19 cellular contexts compared by ENCODE assay signal in genomic region chr9:81069923-81070322, GRCh38.
"Had no signal": no experiment of that assay in that cellular context is flagged by ENCODE, and none has a peak within 500 bp of the region (broad histone marks: within the 10 kb centered on the region; RNA-seq: fewer than 3 reads in every experiment).

No MANE protein-coding gene starts in this region.

- DNase-seq: activated CD4-positive, alpha-beta T cell treated with anti-CD3 and anti-CD28 coated beads, Interleukin-2, amount 10 ng/mL, durations not matched to agents 7 days and 5 days; activated CD8-positive, alpha-beta T cell treated with anti-CD3 and anti-CD28 coated beads, Interleukin-2, amount 10 ng/mL, durations not matched to agents 7 days and 5 days; activated gamma-delta T cell treated with Interleukin-2 at 50 U/mL for 16 hours; foreskin keratinocyte; kidney glomerular epithelial cell; left lung; retina; sigmoid colon; stimulated activated CD4-positive, alpha-beta T cell treated with anti-CD3 and anti-CD28 coated beads, Interleukin-2, amount 100 ng/mL, for 48 hours; stimulated activated CD8-positive, alpha-beta memory T cell treated with anti-CD3 and anti-CD28 coated beads, Interleukin-4, amount 100 ng/mL, for 48 hours; stimulated activated naive B cell treated with anti-CD40 and anti-IgM and Interleukin-4, amounts not matched to agents 10 μg/mL and 1 μg/mL and 100 μg/mL, for 72 hours; transverse colon had no signal

- H3K27ac Mint-ChIP-seq: activated CD4-positive, alpha-beta T cell treated with anti-CD3 and anti-CD28 coated beads, Interleukin-2, amount 10 ng/mL, durations not matched to agents 7 days and 5 days; activated CD8-positive, alpha-beta T cell treated with anti-CD3 and anti-CD28 coated beads, Interleukin-2, amount 10 ng/mL, durations not matched to agents 7 days and 5 days; activated naive CD4-positive, alpha-beta T cell treated with anti-CD3 and anti-CD28 coated beads, Interleukin-2, amount 50 U/mL, for 72 hours; natural killer cell treated with Interleukin-12 subunit alpha and Interleukin-12 subunit beta and Interleukin-15 and Interleukin-18, amount 100 ng/mL, for 72 hours; progenitor cell of endocrine pancreas; stimulated activated naive B cell treated with anti-CD40 and anti-IgM and Interleukin-4, amounts not matched to agents 10 μg/mL and 1 μg/mL and 100 μg/mL, for 72 hours had no signal

- H3K27me3 Mint-ChIP-seq: activated CD4-positive, alpha-beta T cell treated with anti-CD3 and anti-CD28 coated beads, Interleukin-2, amount 10 ng/mL, durations not matched to agents 7 days and 5 days; natural killer cell treated with Interleukin-12 subunit alpha and Interleukin-12 subunit beta and Interleukin-15 and Interleukin-18, amount 100 ng/mL, for 72 hours; progenitor cell of endocrine pancreas had no signal

- H3K9me3 Mint-ChIP-seq: activated CD4-positive, alpha-beta T cell treated with anti-CD3 and anti-CD28 coated beads, Interleukin-2, amount 10 ng/mL, durations not matched to agents 7 days and 5 days had no signal

- H3K4me3 Mint-ChIP-seq: activated CD4-positive, alpha-beta T cell treated with anti-CD3 and anti-CD28 coated beads, Interleukin-2, amount 10 ng/mL, durations not matched to agents 7 days and 5 days; activated CD8-positive, alpha-beta T cell treated with anti-CD3 and anti-CD28 coated beads, Interleukin-2, amount 10 ng/mL, durations not matched to agents 7 days and 5 days; natural killer cell treated with Interleukin-12 subunit alpha and Interleukin-12 subunit beta and Interleukin-15 and Interleukin-18, amount 100 ng/mL, for 72 hours; stimulated activated naive B cell treated with anti-CD40 and anti-IgM and Interleukin-4, amounts not matched to agents 10 μg/mL and 1 μg/mL and 100 μg/mL, for 72 hours had no signal

- ATAC-seq: activated CD4-positive, CD25-positive, alpha-beta regulatory T cell treated with anti-CD3 and anti-CD28 coated beads, Interleukin-2, amount 50 U/mL, for 24 hours; activated CD8-positive, alpha-beta T cell treated with anti-CD3 and anti-CD28 coated beads, Interleukin-2, amount 10 ng/mL, durations not matched to agents 7 days and 5 days; activated naive CD4-positive, alpha-beta T cell treated with anti-CD3 and anti-CD28 coated beads, Interleukin-2, amount 50 U/mL, for 72 hours; foreskin keratinocyte; natural killer cell treated with Interleukin-12 subunit alpha and Interleukin-12 subunit beta and Interleukin-15 and Interleukin-18, amount 100 ng/mL, for 72 hours; stimulated activated naive B cell treated with anti-CD40 and anti-IgM and Interleukin-4, amounts not matched to agents 10 μg/mL and 1 μg/mL and 100 μg/mL, for 72 hours had no signal

- H3K4me3 ChIP-seq: ascending aorta, cardiac muscle cell, left lung, lung, sigmoid colon, transverse colon had no signal

- H3K4me1 Mint-ChIP-seq: activated CD4-positive, alpha-beta T cell treated with anti-CD3 and anti-CD28 coated beads, Interleukin-2, amount 10 ng/mL, durations not matched to agents 7 days and 5 days had no signal

- H3K36me3 Mint-ChIP-seq: activated naive CD4-positive, alpha-beta T cell treated with anti-CD3 and anti-CD28 coated beads, Interleukin-2, amount 50 U/mL, for 72 hours; stimulated activated naive B cell treated with anti-CD40 and anti-IgM and Interleukin-4, amounts not matched to agents 10 μg/mL and 1 μg/mL and 100 μg/mL, for 72 hours had no signal
